Comparison of ENCODE assay signal across 1 cellular context in genomic region chr3:53222183-53222901, GRCh38.
TF ChIP-seq lines count a peak whose summit lies in the region.

No MANE protein-coding gene starts in this region.

TF ChIP-seq in endothelial cell of umbilical vein, 7 proteins besides CTCF, POLR2A, EP300 and RAD21:
- no peak for TF ChIP-seq MAX (IDR thresholded peaks at IDR 0.05; ENCODE audit: insufficient read depth, insufficient read length)
- no peak for TF ChIP-seq JUN (IDR thresholded peaks at IDR 0.05; ENCODE audit: borderline replicate concordance, insufficient read depth, insufficient read length, low read depth)
- no peak for TF ChIP-seq FOS (IDR thresholded peaks at IDR 0.05; ENCODE audit: borderline replicate concordance, insufficient read depth, low read length)
- TF ChIP-seq POLR2AphosphoS5 (IDR thresholded peaks at IDR 0.05; ENCODE audit: insufficient read depth, low read depth, low read length), result no peak
- no peak for TF ChIP-seq GATA2 (IDR thresholded peaks at IDR 0.05; ENCODE audit: insufficient read depth, insufficient read length, low read depth, low read length)
- no peak for TF ChIP-seq EZH2 (IDR thresholded peaks at IDR 0.05; ENCODE audit: borderline replicate concordance, low read depth, low read length, severe bottlenecking)
- no peak for TF ChIP-seq MYC (IDR thresholded peaks at IDR 0.05; ENCODE audit: low read depth, low read length)
